Comparison of ENCODE assay signal across 23 cellular contexts in the genomic region with DNA sequence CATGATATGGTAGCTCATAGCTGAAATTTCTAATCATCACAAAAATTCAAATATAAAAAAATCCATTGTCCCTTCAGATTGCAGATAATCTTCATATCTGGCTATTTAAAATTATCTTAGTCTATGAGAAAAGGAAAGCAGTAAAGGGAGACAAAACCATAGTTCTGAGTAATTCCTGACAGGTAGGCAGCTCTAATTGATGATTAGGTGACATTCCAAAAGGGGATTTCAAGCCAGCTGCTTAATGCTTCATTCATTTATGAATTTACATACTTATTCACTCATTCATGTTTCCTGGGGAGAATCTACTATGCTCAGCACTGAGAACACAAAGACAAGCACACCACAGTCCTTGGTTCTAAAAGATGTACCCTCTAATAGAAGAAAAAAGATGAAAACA.
"Had no signal": no experiment of that assay in that cellular context is flagged by ENCODE, and none has a peak within 500 bp of the region (broad histone marks: within the 10 kb centered on the region; RNA-seq: fewer than 3 reads in every experiment).

No MANE protein-coding gene starts in this region.

- H3K4me3 ChIP-seq: colonic mucosa, coronary artery, dorsolateral prefrontal cortex, esophagus muscularis mucosa, esophagus squamous epithelium, gastrocnemius medialis, gastroesophageal sphincter, heart left ventricle, heart right ventricle had no signal

- H3K27me3 Mint-ChIP-seq: dendritic cell treated with granulocyte-macrophage colony-stimulating factor and Interleukin-4, amounts not matched to agents 40 ng/mL and 50 ng/mL, for 4 days; effector memory CD8-positive, alpha-beta T cell had no signal

- H3K9me3 ChIP-seq: colonic mucosa, esophagus muscularis mucosa, esophagus squamous epithelium, gastrocnemius medialis, gastroesophageal sphincter, heart left ventricle had no signal

- H3K4me1 ChIP-seq: colonic mucosa, esophagus muscularis mucosa, esophagus squamous epithelium, gastrocnemius medialis had no signal

- H3K9me3 Mint-ChIP-seq: dendritic cell treated with granulocyte-macrophage colony-stimulating factor and Interleukin-4, amounts not matched to agents 40 ng/mL and 50 ng/mL, for 4 days; endodermal cell had no signal

- H3K36me3 ChIP-seq: colonic mucosa, esophagus muscularis mucosa, esophagus squamous epithelium, gastrocnemius medialis, gastroesophageal sphincter, heart left ventricle, heart right ventricle had no signal

- H3K4me1 Mint-ChIP-seq: endodermal cell had no signal

- H3K27me3 ChIP-seq: colonic mucosa, dorsolateral prefrontal cortex, esophagus muscularis mucosa, esophagus squamous epithelium, foreskin keratinocyte, gastrocnemius medialis, gastroesophageal sphincter, heart left ventricle, heart right ventricle had no signal

- H3K27ac ChIP-seq: colonic mucosa, coronary artery, dorsolateral prefrontal cortex, epithelial cell of prostate, esophagus muscularis mucosa, esophagus squamous epithelium, foreskin keratinocyte, gastrocnemius medialis, gastroesophageal sphincter, heart right ventricle had no signal

- H3K4me3 Mint-ChIP-seq: dendritic cell treated with granulocyte-macrophage colony-stimulating factor and Interleukin-4, amounts not matched to agents 40 ng/mL and 50 ng/mL, for 4 days; effector memory CD8-positive, alpha-beta T cell; endodermal cell had no signal

- H3K27ac Mint-ChIP-seq: dendritic cell treated with granulocyte-macrophage colony-stimulating factor and Interleukin-4, amounts not matched to agents 40 ng/mL and 50 ng/mL, for 4 days; effector memory CD8-positive, alpha-beta T cell; endodermal cell had no signal

- DNase-seq: colonic mucosa; cortex of kidney; dermis blood vessel endothelial cell; dorsolateral prefrontal cortex; effector CD4-positive, alpha-beta T cell; effector CD8-positive, alpha-beta T cell; effector memory CD4-positive, alpha-beta T cell; effector memory CD8-positive, alpha-beta T cell; endodermal cell; erythroblast; esophagus squamous epithelium; foreskin keratinocyte; foreskin melanocyte; gastrocnemius medialis; glutamatergic neuron; head of caudate nucleus; heart right ventricle had no signal
